ENCODE assay signal across 12 cellular contexts in the genomic region with DNA sequence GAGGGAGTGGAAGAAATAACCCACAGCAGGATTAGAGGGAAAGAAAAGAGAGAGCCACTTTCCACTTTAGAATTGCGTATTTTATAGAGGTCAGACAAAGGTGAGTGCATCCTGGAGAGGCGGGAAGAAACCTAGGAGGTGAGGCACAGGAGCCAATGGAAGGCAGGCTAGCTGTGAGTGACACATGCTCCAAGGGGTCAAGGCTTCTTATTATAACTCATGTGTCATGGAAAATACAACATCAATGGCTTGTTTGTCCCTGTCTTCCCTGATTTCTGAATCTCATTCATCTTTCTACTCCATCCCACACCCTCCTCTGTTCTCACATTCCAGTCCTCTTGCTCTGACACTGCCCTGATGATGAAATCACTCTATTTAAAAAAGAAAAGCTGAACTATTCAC. TPM values are rescaled to one million over a fixed set of nuclear protein-coding genes. Genes with fewer than 3 reads are reported as not detected.
DNase-seq lines count a peak whose midpoint lies in the region; ATAC-seq and TF ChIP-seq lines count a peak whose summit lies in the region.
"Had no signal": no experiment of that assay in that cellular context is flagged by ENCODE, and none has a peak within 500 bp of the region (broad histone marks: within the 10 kb centered on the region; RNA-seq: fewer than 3 reads in every experiment).

No MANE protein-coding gene starts in this region.

- H3K9ac ChIP-seq in KMS-11 (no peak overlapping the region), endodermal cell (ENCODE audit: extremely low read depth, low read length, poor library complexity, severe bottlenecking) (no peak overlapping the region)

- H3K27ac Mint-ChIP-seq in endodermal cell, result no peak overlapping the region
- H3K27ac Mint-ChIP-seq: activated naive CD4-positive, alpha-beta T cell treated with anti-CD3 and anti-CD28 coated beads, Interleukin-2, amount 50 U/mL, for 24 hours had no signal

- POLR2A ChIA-PET in A673 (lab: Charles Lee; ENCODE audit: low non-redundant PET), result no interaction called here

- peaks cover 5% of the 10 kb centered on the region for H3K36me3 Mint-ChIP-seq in endodermal cell (ENCODE audit: low read depth)
- H3K36me3 Mint-ChIP-seq: activated naive CD4-positive, alpha-beta T cell treated with anti-CD3 and anti-CD28 coated beads, Interleukin-2, amount 50 U/mL, for 24 hours had no signal

- WGBS in endodermal cell (ENCODE audit: insufficient coverage in 1 of 2, insufficient read length in 1 of 2), 2 experiments, result 90 to 93% methylated on average over 1 to 2 of the region's 2 CpGs
- 100% methylated on average over 1 to 2 of the region's 2 CpGs for WGBS in mesodermal cell (ENCODE audit: insufficient coverage in 2 of 2), 2 experiments

- CTCF ChIA-PET in A673 (lab: Charles Lee), result no interaction called here

- intact Hi-C loops in A673 (cut with micrococcal nuclease; ENCODE audit: unreplicated experiment), result no loop called here

- peaks cover 43% of the 10 kb centered on the region for H3K4me1 Mint-ChIP-seq in endodermal cell
- H3K4me1 Mint-ChIP-seq: activated naive CD4-positive, alpha-beta T cell treated with anti-CD3 and anti-CD28 coated beads, Interleukin-2, amount 50 U/mL, for 24 hours had no signal

- H3K36me3 ChIP-seq in KMS-11 (ENCODE audit: insufficient read depth), result no peaks in the 10 kb centered on the region
- H3K36me3 ChIP-seq in endodermal cell (ENCODE audit: control insufficient read depth, insufficient read depth, low read length), result peaks cover 41% of the 10 kb centered on the region
- H3K36me3 ChIP-seq in mesodermal cell (ENCODE audit: control insufficient read depth, insufficient read depth, low read length), result peaks cover 1% of the 10 kb centered on the region
- H3K36me3 ChIP-seq in A673 (ENCODE audit: insufficient read depth, low read length, poor library complexity, severe bottlenecking), result no peaks in the 10 kb centered on the region

- no peaks in the 10 kb centered on the region for H3K9me3 ChIP-seq in endodermal cell (ENCODE audit: control insufficient read depth, low read length)
- no peaks in the 10 kb centered on the region for H3K9me3 ChIP-seq in mesodermal cell (ENCODE audit: control insufficient read depth, low read length)
- no peaks in the 10 kb centered on the region for H3K9me3 ChIP-seq in A673 (ENCODE audit: low read depth, low read length, poor library complexity, severe bottlenecking)

- no peaks in the 10 kb centered on the region for H3K79me2 ChIP-seq in KMS-11 (ENCODE audit: insufficient read depth, low read depth)

- peak overlapping the region; percentile 39 for H3K4me2 ChIP-seq in KMS-11

- H3K4me3 ChIP-seq in KMS-11 (IDR thresholded peaks at IDR 0.05; ENCODE audit: insufficient read depth, low read depth, low read length) (no peak overlapping the region), endodermal cell (ENCODE audit: low read length) (no peak overlapping the region), mesodermal cell (ENCODE audit: extremely low read depth, insufficient read depth, low read length, poor library complexity, severe bottlenecking) (no peak overlapping the region), A673 (ENCODE audit: low read depth, low read length, poor library complexity, severe bottlenecking) (no peak overlapping the region)

- H4K20me1 ChIP-seq in KMS-11 (ENCODE audit: insufficient read depth), result no peaks in the 10 kb centered on the region

- no peak overlapping the region for H3K4me3 Mint-ChIP-seq in endodermal cell
- H3K4me3 Mint-ChIP-seq: activated naive CD4-positive, alpha-beta T cell treated with anti-CD3 and anti-CD28 coated beads, Interleukin-2, amount 50 U/mL, for 24 hours had no signal

- TF ChIP-seq CTCF in KMS-11 (conservative IDR thresholded peaks at IDR 0.05; ENCODE audit: low read depth, low read length) (no peak), endodermal cell (conservative IDR thresholded peaks at IDR 0.05) (no peak), A673 (conservative IDR thresholded peaks at IDR 0.05; ENCODE audit: low read depth, low read length) (no peak)

- H2AFZ ChIP-seq in KMS-11 (ENCODE audit: low read depth), result no peak overlapping the region

- BruUV-seq in A673 (replicated peaks; lab: Mats Ljungman, UMichigan), result no TSS peak

- H3K27me3 ChIP-seq in KMS-11 (ENCODE audit: insufficient read depth, low read depth) (no peaks in the 10 kb centered on the region), endodermal cell (ENCODE audit: control insufficient read depth, insufficient read depth, low read length, poor library complexity, severe bottlenecking) (peaks cover 5% of the 10 kb centered on the region), A673 (replicated peaks; ENCODE audit: insufficient read depth, low read depth, low read length, poor library complexity) (no peaks in the 10 kb centered on the region)

- H3K4me1 ChIP-seq in KMS-11 (ENCODE audit: low read depth, poor library complexity, severe bottlenecking) (peaks cover 58% of the 10 kb centered on the region), endodermal cell (ENCODE audit: control insufficient read depth, insufficient read depth, low read length) (peaks cover 18% of the 10 kb centered on the region), mesodermal cell (ENCODE audit: control insufficient read depth, insufficient read depth, low read length, poor library complexity, severe bottlenecking) (peaks cover 54% of the 10 kb centered on the region), A673 (ENCODE audit: insufficient read depth, low read length, poor library complexity, severe bottlenecking) (no peaks in the 10 kb centered on the region)

- H3K27me3 Mint-ChIP-seq in endodermal cell (ENCODE audit: insufficient read depth), result no peaks in the 10 kb centered on the region
- H3K27me3 Mint-ChIP-seq: activated naive CD4-positive, alpha-beta T cell treated with anti-CD3 and anti-CD28 coated beads, Interleukin-2, amount 50 U/mL, for 24 hours had no signal

- no peak for ATAC-seq in GM18867 (IDR thresholded peaks at IDR 0.05; ENCODE audit: unreplicated experiment)
- ATAC-seq in GM19467 (IDR thresholded peaks at IDR 0.05; ENCODE audit: unreplicated experiment), result no peak

- H3K9me3 Mint-ChIP-seq in endodermal cell, result no peaks in the 10 kb centered on the region
- H3K9me3 Mint-ChIP-seq: activated naive CD4-positive, alpha-beta T cell treated with anti-CD3 and anti-CD28 coated beads, Interleukin-2, amount 50 U/mL, for 24 hours had no signal

- H3K27ac ChIP-seq in KMS-11 (peak overlapping the region; percentile 87; the same call in 1 of the 2 replicates), endodermal cell (ENCODE audit: low read depth, low read length) (no peak overlapping the region), mesodermal cell (ENCODE audit: low read depth, low read length, severe bottlenecking) (peak overlapping the region; percentile 0), A673 (ENCODE audit: low read depth, low read length, poor library complexity, severe bottlenecking) (no peak overlapping the region)

- DNase-seq in AG20443 (ENCODE audit: low spot score) (peak; percentile 77), endodermal cell (peak; percentile 64), DMS153 treated with DMSO at 0.1 percent for 48 hours (lab: John Stamatoyannopoulos, UW; ENCODE audit: unreplicated experiment) (no peak), A673 (ENCODE audit: low spot score) (no peak)
- DNase-seq: activated CD4-positive, CD25-positive, alpha-beta regulatory T cell treated with anti-CD3 and anti-CD28 coated beads, Interleukin-2, amount 50 U/mL, for 72 hours; NCI-H1105 treated with DMSO at 0.1 percent for 48 hours; OCI-M1 had no signal

RNA-seq across cellular contexts. Expression of gene ANXA3, which starts 14.4 kb away (rescaled TPM):
- total RNA-seq in endodermal cell (10 to 100 TPM; 25.5 to 43.9 TPM), A673 (2021) (0.86 TPM in 1 of 2 replicates, not detected in the other)
- polyA plus RNA-seq in endodermal cell (2013, experiment 1 of 2), result 23.0 TPM
- 31.4 TPM for polyA plus RNA-seq in endodermal cell (2013, experiment 2 of 2)
- 28.9 TPM for polyA plus RNA-seq in mesodermal cell (2013, experiment 1 of 2)
- polyA plus RNA-seq in mesodermal cell (2013, experiment 2 of 2), result 49.8 TPM

Comparison
In these comparisons a context has a peak if more than half of its experiments do, and no peak if none do; other contexts are left out.
1. DNase-seq: peak in AG20443 (single experiment) and endodermal cell (single experiment); none in DMS153 treated with DMSO at 0.1 percent for 48 hours (single experiment) and A673 (single experiment).
2. H3K27ac ChIP-seq: peak in KMS-11 (single experiment) and mesodermal cell (single experiment); none in endodermal cell (single experiment) and A673 (single experiment).
3. RNA of gene ANXA3, which starts 14.4 kb away (total RNA-seq): 25.5 to 43.9 TPM in endodermal cell; 0.86 TPM in A673; every median in the first group is over 10 times any median in the second.